In the genomic region with DNA sequence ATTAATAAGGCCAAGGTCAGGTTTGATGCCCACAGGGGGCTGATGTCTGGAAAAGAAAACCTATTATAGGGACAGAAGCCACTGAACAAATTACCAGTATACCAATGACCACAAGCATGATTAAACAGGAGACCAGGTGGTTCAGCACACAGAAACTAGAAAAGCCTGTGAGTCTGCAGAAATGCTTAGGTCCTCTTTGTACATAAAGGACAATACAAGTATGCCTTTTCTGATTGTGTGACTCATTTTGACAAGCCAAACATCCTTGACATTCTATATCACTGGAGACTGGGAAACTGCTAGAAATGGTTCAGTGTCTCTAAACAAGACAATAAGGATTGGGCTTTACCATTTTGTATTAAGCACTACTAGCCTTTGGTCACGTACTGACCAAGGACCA, we compare ENCODE assay signal across 17 cellular contexts.
DNase-seq lines count a peak whose midpoint lies in the region; ATAC-seq and TF ChIP-seq lines count a peak whose summit lies in the region.
"Had no signal": no experiment of that assay in that cellular context is flagged by ENCODE, and none has a peak within 500 bp of the region (broad histone marks: within the 10 kb centered on the region; RNA-seq: fewer than 3 reads in every experiment).

No MANE protein-coding gene starts in this region.

- DNase-seq in RPMI8226 = peak; percentile 33
- no peak for DNase-seq in islet precursor cell
- no peak for DNase-seq in effector memory CD4-positive, alpha-beta T cell
- DNase-seq: activated CD4-positive, alpha-beta T cell treated with anti-CD3 and anti-CD28 coated beads, Interleukin-2, amount 50 U/mL, for 1 hour; activated naive CD4-positive, alpha-beta T cell treated with anti-CD3 and anti-CD28 coated beads, Interleukin-2, amount 50 U/mL, for 16 hours; GDM1; H9; heart left ventricle; NCI-H82; Peyer's patch; spleen had no signal

- H3K4me1 ChIP-seq in neutrophil (ENCODE audit: control insufficient read depth in 1 of 2, insufficient read depth in 1 of 2, low read depth in 1 of 2, low read length in 1 of 2) = no peaks in the 10 kb centered on the region
- H3K4me1 ChIP-seq in effector memory CD4-positive, alpha-beta T cell (ENCODE audit: control insufficient read depth, insufficient read depth, low read length, poor library complexity, severe bottlenecking) = no peaks in the 10 kb centered on the region
- H3K4me1 ChIP-seq: Peyer's patch, spleen had no signal

- no peak for TF ChIP-seq CTCF in neutrophil (IDR thresholded peaks at IDR 0.05)

- no peak overlapping the region for H3K4me3 ChIP-seq in neutrophil (ENCODE audit: low read depth in 1 of 2, low read length in 1 of 2)
- H3K4me3 ChIP-seq in effector memory CD4-positive, alpha-beta T cell (ENCODE audit: insufficient read depth, low read depth, low read length, poor library complexity, severe bottlenecking) = no peak overlapping the region
- H3K4me3 ChIP-seq: heart left ventricle, Peyer's patch, spleen, thoracic aorta had no signal

- H3K27ac ChIP-seq in neutrophil = peak overlapping the region; percentile 8
- no peak overlapping the region for H3K27ac ChIP-seq in effector memory CD4-positive, alpha-beta T cell (ENCODE audit: insufficient read depth, low read length, poor library complexity, severe bottlenecking)
- H3K27ac ChIP-seq: heart left ventricle, Peyer's patch, spleen, thoracic aorta had no signal

- no peaks in the 10 kb centered on the region for H3K27me3 ChIP-seq in neutrophil
- no peaks in the 10 kb centered on the region for H3K27me3 ChIP-seq in effector memory CD4-positive, alpha-beta T cell (replicated peaks; ENCODE audit: control insufficient read depth, insufficient read depth, low read length, poor library complexity, severe bottlenecking)
- H3K27me3 ChIP-seq: heart left ventricle, Peyer's patch, spleen had no signal

- no peaks in the 10 kb centered on the region for H3K9me3 ChIP-seq in neutrophil
- no peaks in the 10 kb centered on the region for H3K9me3 ChIP-seq in effector memory CD4-positive, alpha-beta T cell (ENCODE audit: control insufficient read depth, low read length)
- H3K9me3 ChIP-seq: heart left ventricle, Peyer's patch, spleen, thoracic aorta had no signal

- ATAC-seq in GM18907 (IDR thresholded peaks at IDR 0.05; ENCODE audit: unreplicated experiment) (peak; percentile 69), HG02938 (IDR thresholded peaks at IDR 0.05; ENCODE audit: unreplicated experiment) (peak; percentile 68), HG02885 (IDR thresholded peaks at IDR 0.05; ENCODE audit: poor library complexity, unreplicated experiment) (no peak)
- ATAC-seq: heart left ventricle; natural killer cell treated with Interleukin-12 subunit alpha and Interleukin-12 subunit beta and Interleukin-15 and Interleukin-18, amount 100 ng/mL, for 72 hours had no signal

- H3K36me3 ChIP-seq in neutrophil = peaks cover 58% of the 10 kb centered on the region
- H3K36me3 ChIP-seq in effector memory CD4-positive, alpha-beta T cell (ENCODE audit: control insufficient read depth, insufficient read depth, low read length) = peaks cover 7% of the 10 kb centered on the region
- H3K36me3 ChIP-seq: Peyer's patch, thoracic aorta had no signal
